Comparison of ENCODE assay signal across 8 cellular contexts in the genomic region with DNA sequence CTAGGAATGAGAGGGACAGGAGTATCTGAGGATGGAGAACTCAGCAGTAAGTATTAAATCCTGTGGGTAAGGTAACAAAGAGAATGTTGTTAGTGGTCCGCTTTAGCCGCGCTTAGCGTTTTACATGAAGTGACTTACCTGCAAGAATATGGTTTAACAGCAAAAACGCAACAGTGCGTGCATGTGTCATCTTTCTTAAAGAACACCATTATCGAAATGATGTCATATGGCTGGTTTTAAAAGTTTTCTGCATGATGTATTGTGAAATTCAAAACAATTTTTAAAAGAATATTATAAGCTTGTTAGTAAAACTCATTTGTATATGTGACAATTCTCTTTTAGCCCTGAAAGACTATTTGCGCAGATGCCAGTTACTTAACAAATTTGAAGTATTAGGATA. TPM values are rescaled to one million over a fixed set of nuclear protein-coding genes. Genes with fewer than 3 reads are reported as not detected.
DNase-seq lines count a peak whose midpoint lies in the region; ATAC-seq, FAIRE-seq and TF ChIP-seq lines count a peak whose summit lies in the region.

No MANE protein-coding gene starts in this region.

- ATAC-seq in GM18520 (IDR thresholded peaks at IDR 0.05; ENCODE audit: unreplicated experiment) (no peak), HG02981 (IDR thresholded peaks at IDR 0.05; ENCODE audit: unreplicated experiment) (no peak)

- peak overlapping the region; percentile 65 to 95 for H3K9ac ChIP-seq in mucosa of rectum (ENCODE audit: low read depth in 1 of 2, low read length in 2 of 2)

- POLR2A ChIA-PET in AG04449 (lab: Yijun Ruan, JAX) = interaction anchor here (0.6 to 0.7 kb wide), 3 partner anchors 458 to 1270 kb away, joined by 3 to 4 read pairs (median 3); no protein-coding TSS in a partner anchor

- CTCF ChIA-PET in AG04449 (lab: Yijun Ruan, JAX) = interaction anchor here (1.0 to 2.6 kb wide), 2 partner anchors 10 to 277 kb away, joined by 3 to 11 read pairs; no protein-coding TSS in a partner anchor

- peaks cover 17 to 23% of the 10 kb centered on the region in 2 donors for H3K4me1 ChIP-seq in mucosa of rectum (ENCODE audit: control insufficient read depth in 2 of 2, insufficient read depth in 2 of 2, low read length in 2 of 2)

- H3K27ac ChIP-seq in HL-60 (replicated peaks) (no peak overlapping the region), mucosa of rectum (ENCODE audit: low read depth in 2 of 2, low read length in 2 of 2) (no peak overlapping the region)

- H3K4me3 ChIP-seq in AG04449 (ENCODE audit: low read depth, low read length) = peak overlapping the region; percentile 89
- peak overlapping the region; percentile 77 for H3K4me3 ChIP-seq in HL-60 (replicated peaks; ENCODE audit: insufficient read depth, low read length)
- peak overlapping the region; percentile 96 for H3K4me3 ChIP-seq in bronchial epithelial cell (ENCODE audit: low read depth, low read length)
- peak overlapping the region; percentile 93 to 94 for H3K4me3 ChIP-seq in mucosa of rectum (ENCODE audit: low read length in 2 of 2)

- H3K27me3 ChIP-seq in HL-60 (ENCODE audit: insufficient read depth, poor library complexity, severe bottlenecking) (no peaks in the 10 kb centered on the region), bronchial epithelial cell (ENCODE audit: control insufficient read depth, insufficient read depth, low read length) (no peaks in the 10 kb centered on the region), mucosa of rectum (ENCODE audit: control insufficient read depth in 2 of 2, insufficient read depth in 2 of 2, low read length in 2 of 2) (no peaks in the 10 kb centered on the region)

- H3K9me3 ChIP-seq in mucosa of rectum (ENCODE audit: control insufficient read depth in 2 of 2, low read length in 2 of 2) = no peaks in the 10 kb centered on the region

- no peak for FAIRE-seq in bronchial epithelial cell (lab: Jason Lieb, UNC)

- H3K36me3 ChIP-seq in bronchial epithelial cell (ENCODE audit: control insufficient read depth, insufficient read depth, low read length) (no peaks in the 10 kb centered on the region), mucosa of rectum (ENCODE audit: control insufficient read depth in 2 of 2, insufficient read depth in 2 of 2, low read length in 2 of 2) (peaks cover 5% of the 10 kb centered on the region in 2 donors)

- no peak for DNase-seq in AG04449 (ENCODE audit: low read depth, low spot score)
- DNase-seq in HL-60 (ENCODE audit: low read depth in 1 of 2, low spot score in 1 of 2) = no peak
- DNase-seq in bronchial epithelial cell (ENCODE audit: low read depth) = peak; percentile 57
- DNase-seq in NCI-H2029 (lab: John Stamatoyannopoulos, UW) = no peak
- no peak for DNase-seq in COLO829 (ENCODE audit: low spot score)

- no peak for TF ChIP-seq CTCF in AG04449 (IDR thresholded peaks at IDR 0.05; ENCODE audit: insufficient read depth, low read length, missing control alignments)
- TF ChIP-seq CTCF in HL-60 (IDR thresholded peaks at IDR 0.05; ENCODE audit: insufficient read depth, low read length) = no peak
- no peak for TF ChIP-seq CTCF in bronchial epithelial cell (IDR thresholded peaks at IDR 0.05; ENCODE audit: insufficient read depth, low read length, severe bottlenecking)

RNA-seq across cellular contexts. Expression of a gene that starts 1.7 kb away (rescaled TPM):
- total RNA-seq in bronchial epithelial cell = 25.5 and 25.6 TPM in 2 replicates

RNA-seq across cellular contexts. Expression of a gene that starts 50.0 kb away (rescaled TPM):
- not detected in 2 replicates for total RNA-seq in bronchial epithelial cell
